Comparison of ENCODE assay signal across 8 cellular contexts in genomic region chr11:120431633-120432032, GRCh38.
DNase-seq lines count a peak whose midpoint lies in the region; ATAC-seq, FAIRE-seq and TF ChIP-seq lines count a peak whose summit lies in the region.

No MANE protein-coding gene starts in this region.

- peak overlapping the region; percentile 86 for H3K27ac Mint-ChIP-seq in activated naive CD8-positive, alpha-beta T cell treated with anti-CD3 and anti-CD28 coated beads, Interleukin-2, amount 50 U/mL, for 24 hours

- no peaks in the 10 kb centered on the region for H3K9me3 ChIP-seq in keratinocyte (ENCODE audit: control insufficient read depth, low read depth, low read length)

- H3K9me1 ChIP-seq in keratinocyte (ENCODE audit: control insufficient read depth, extremely low read depth, insufficient read depth, low read length): no peaks in the 10 kb centered on the region

- FAIRE-seq in keratinocyte (lab: Jason Lieb, UNC): peak; percentile 48

- no peaks in the 10 kb centered on the region for H3K27me3 ChIP-seq in keratinocyte (ENCODE audit: control insufficient read depth, extremely low read depth, insufficient read depth, low read length)

- no peaks in the 10 kb centered on the region for H3K9me3 Mint-ChIP-seq in activated naive CD8-positive, alpha-beta T cell treated with anti-CD3 and anti-CD28 coated beads, Interleukin-2, amount 50 U/mL, for 24 hours

- no peaks in the 10 kb centered on the region for H3K79me2 ChIP-seq in keratinocyte (ENCODE audit: control insufficient read depth, insufficient read depth, low read length)

- H3K4me3 Mint-ChIP-seq in activated naive CD8-positive, alpha-beta T cell treated with anti-CD3 and anti-CD28 coated beads, Interleukin-2, amount 50 U/mL, for 24 hours: peak overlapping the region; percentile 28

- DNase-seq in AG09319 (ENCODE audit: extremely low read depth, low read depth) (no peak), HCEC 1CT (peak; percentile 51), keratinocyte (ENCODE audit: low read depth, low spot score) (no peak), NCI-H1417 (lab: John Stamatoyannopoulos, UW) (no peak), NOMO-1 treated with DMSO at 0.1 percent for 48 hours (lab: John Stamatoyannopoulos, UW; ENCODE audit: unreplicated experiment) (no peak), COR-L47 (lab: John Stamatoyannopoulos, UW) (no peak), NCI-H1930 (lab: John Stamatoyannopoulos, UW) (no peak)
- peak; percentile 8 for DNase-seq in activated naive CD8-positive, alpha-beta T cell treated with anti-CD3 and anti-CD28 coated beads, Interleukin-2, amount 50 U/mL, for 24 hours

- peak overlapping the region; percentile 21 for H2AFZ ChIP-seq in keratinocyte (ENCODE audit: control insufficient read depth, low read length)

- H3K4me1 ChIP-seq in keratinocyte (ENCODE audit: control insufficient read depth, extremely low read depth, insufficient read depth, low read length): peaks cover 16% of the 10 kb centered on the region

- peak overlapping the region; percentile 56 for H3K27ac ChIP-seq in keratinocyte (ENCODE audit: control insufficient read depth, insufficient read depth, low read length)

- H4K20me1 ChIP-seq in keratinocyte (ENCODE audit: control insufficient read depth, extremely low read depth, insufficient read depth, low read length): no peaks in the 10 kb centered on the region

- ATAC-seq in activated naive CD8-positive, alpha-beta T cell treated with anti-CD3 and anti-CD28 coated beads, Interleukin-2, amount 50 U/mL, for 24 hours: peak; percentile 81

- peak; percentile 26 for TF ChIP-seq CTCF in AG09319 (IDR thresholded peaks at IDR 0.05; ENCODE audit: low read depth, low read length)
- peak; percentile 16 to 52 (median 46) for TF ChIP-seq CTCF in keratinocyte (optimal IDR thresholded peaks at IDR 0.05 in 1 of 3, IDR thresholded peaks at IDR 0.05 in 1 of 3, conservative IDR thresholded peaks at IDR 0.05 in 1 of 3; ENCODE audit: extremely low read depth in 1 of 3, insufficient read depth in 2 of 3, low read length in 3 of 3)

- peak overlapping the region in 1 of 3 experiments; percentile 1 for H3K4me3 ChIP-seq in keratinocyte (ENCODE audit: control insufficient read depth in 2 of 3, extremely low read depth in 1 of 3, insufficient read depth in 2 of 3, low read depth in 1 of 3, low read length in 3 of 3)

- H3K4me1 Mint-ChIP-seq in activated naive CD8-positive, alpha-beta T cell treated with anti-CD3 and anti-CD28 coated beads, Interleukin-2, amount 50 U/mL, for 24 hours: peaks cover 18% of the 10 kb centered on the region

- H3K9ac ChIP-seq in keratinocyte (ENCODE audit: control insufficient read depth, extremely low read depth, insufficient read depth, low read length): peak overlapping the region; percentile 35

- peaks cover 5% of the 10 kb centered on the region for H3K36me3 Mint-ChIP-seq in activated naive CD8-positive, alpha-beta T cell treated with anti-CD3 and anti-CD28 coated beads, Interleukin-2, amount 50 U/mL, for 24 hours (ENCODE audit: low read depth)

- H3K36me3 ChIP-seq in keratinocyte (ENCODE audit: control insufficient read depth in 2 of 2, extremely low read depth in 1 of 2, insufficient read depth in 2 of 2, low read length in 2 of 2): peaks cover 0 to 2% of the 10 kb centered on the region in 2 experiments

- peak overlapping the region; percentile 52 for H3K4me2 ChIP-seq in keratinocyte (ENCODE audit: control insufficient read depth, extremely low read depth, insufficient read depth, low read depth, low read length)

- dilution Hi-C loops in keratinocyte (cut with MboI; ENCODE audit: extremely low pct_ligation_motif_present, low sequenced_read_pairs): no loop called here

- no peaks in the 10 kb centered on the region for H3K27me3 Mint-ChIP-seq in activated naive CD8-positive, alpha-beta T cell treated with anti-CD3 and anti-CD28 coated beads, Interleukin-2, amount 50 U/mL, for 24 hours

Comparison
In these comparisons a context has a peak if more than half of its experiments do, and no peak if none do; other contexts are left out.
1. DNase-seq: peak in HCEC 1CT (single experiment) and activated naive CD8-positive, alpha-beta T cell treated with anti-CD3 and anti-CD28 coated beads, Interleukin-2, amount 50 U/mL, for 24 hours (single experiment); none in AG09319 (single experiment), keratinocyte (single experiment), NCI-H1417 (0 of 3), NOMO-1 treated with DMSO at 0.1 percent for 48 hours (single experiment), COR-L47 (single experiment) and NCI-H1930 (0 of 2).